8 cellular contexts compared by ENCODE assay signal in genomic region chr19:16571689-16572331, GRCh38. TPM values are rescaled to one million over a fixed set of nuclear protein-coding genes. Genes with fewer than 3 reads are reported as not detected.
DNase-seq lines count a peak whose midpoint lies in the region; ATAC-seq and TF ChIP-seq lines count a peak whose summit lies in the region.

No MANE protein-coding gene starts in this region.

- peak overlapping the region; percentile 89 for H3K4me2 ChIP-seq in skeletal muscle satellite cell (ENCODE audit: low read length)

- TF ChIP-seq CTCF in Calu3 (IDR thresholded peaks at IDR 0.05; ENCODE audit: unreplicated experiment), result no peak
- TF ChIP-seq CTCF in right atrium auricular region (IDR thresholded peaks at IDR 0.05), result peak in 1 of 2 donors; percentile 22

- H3K4me1 Mint-ChIP-seq in Calu3 (ENCODE audit: low read depth, unreplicated experiment), result peaks cover 19% of the 10 kb centered on the region
- H3K4me1 Mint-ChIP-seq in activated T-helper 17 cell treated with anti-CD3 and anti-CD28 coated beads, Interleukin-2, amount 50 U/mL, for 72 hours, result peaks cover 15% of the 10 kb centered on the region

- H3K27ac ChIP-seq in HUES48 (ENCODE audit: low read depth, low read length), result peak overlapping the region; percentile 65
- peak overlapping the region; percentile 71 for H3K27ac ChIP-seq in right atrium auricular region

- H3K27me3 ChIP-seq in HUES48 (ENCODE audit: control insufficient read depth, insufficient read depth, low read length), result no peaks in the 10 kb centered on the region
- H3K27me3 ChIP-seq in right atrium auricular region, result no peaks in the 10 kb centered on the region
- no peaks in the 10 kb centered on the region for H3K27me3 ChIP-seq in skeletal muscle satellite cell (ENCODE audit: control insufficient read depth, insufficient read depth, low read length)

- no peaks in the 10 kb centered on the region for H3K9me3 ChIP-seq in HUES48 (ENCODE audit: control insufficient read depth, insufficient read depth, low read length)
- no peaks in the 10 kb centered on the region for H3K9me3 ChIP-seq in right atrium auricular region
- no peaks in the 10 kb centered on the region for H3K9me3 ChIP-seq in skeletal muscle satellite cell (replicated peaks; ENCODE audit: low read length)

- H3K27ac Mint-ChIP-seq in Calu3 (ENCODE audit: unreplicated experiment), result peak overlapping the region; percentile 84
- peak overlapping the region; percentile 97 for H3K27ac Mint-ChIP-seq in activated T-helper 17 cell treated with anti-CD3 and anti-CD28 coated beads, Interleukin-2, amount 50 U/mL, for 72 hours

- no TSS peak for BruUV-seq in Calu3 (replicated peaks; lab: Mats Ljungman, UMichigan)

- DNase-seq in Calu3 (no peak), right atrium auricular region (ENCODE audit: low spot score) (no peak), activated gamma-delta T cell treated with Interleukin-2 at 50 U/mL for 16 hours (no peak), cortex of kidney (lab: John Stamatoyannopoulos, UW) (no peak)

- H3K9me3 Mint-ChIP-seq in Calu3 (ENCODE audit: low read depth, unreplicated experiment), result no peaks in the 10 kb centered on the region
- H3K9me3 Mint-ChIP-seq in activated T-helper 17 cell treated with anti-CD3 and anti-CD28 coated beads, Interleukin-2, amount 50 U/mL, for 72 hours, result no peaks in the 10 kb centered on the region

- peak; percentile 23 for ATAC-seq in GM19455 (IDR thresholded peaks at IDR 0.05; ENCODE audit: unreplicated experiment)
- peak; percentile 43 for ATAC-seq in activated T-helper 17 cell treated with anti-CD3 and anti-CD28 coated beads, Interleukin-2, amount 50 U/mL, for 72 hours (replicated peaks)

- H3K36me3 Mint-ChIP-seq in Calu3 (ENCODE audit: insufficient read depth, unreplicated experiment), result peaks cover 61% of the 10 kb centered on the region
- peaks cover 93% of the 10 kb centered on the region for H3K36me3 Mint-ChIP-seq in activated T-helper 17 cell treated with anti-CD3 and anti-CD28 coated beads, Interleukin-2, amount 50 U/mL, for 72 hours (ENCODE audit: low read depth)

- H3K4me1 ChIP-seq in HUES48 (ENCODE audit: control insufficient read depth, insufficient read depth, low read length) (peaks cover 8% of the 10 kb centered on the region; the same call in 1 of the 2 replicates), right atrium auricular region (peaks cover 0 to 32% of the 10 kb centered on the region in 2 donors), skeletal muscle satellite cell (ENCODE audit: control insufficient read depth, insufficient read depth, low read length) (peaks cover 30% of the 10 kb centered on the region)

- intact Hi-C loops in Calu3 (cut with micrococcal nuclease; ENCODE audit: unreplicated experiment), result no loop called here

- CTCF ChIA-PET in Calu3 (lab: Charles Lee), result no interaction called here

- H3K9ac ChIP-seq in HUES48 (ENCODE audit: low read depth, low read length), result peak overlapping the region; percentile 90
- peak overlapping the region; percentile 88 for H3K9ac ChIP-seq in skeletal muscle satellite cell (ENCODE audit: low read depth, low read length)

- H3K36me3 ChIP-seq in HUES48 (ENCODE audit: control insufficient read depth, insufficient read depth, low read length) (peaks cover 48% of the 10 kb centered on the region), right atrium auricular region (peaks cover 23% of the 10 kb centered on the region), skeletal muscle satellite cell (ENCODE audit: insufficient read depth, low read length) (peaks cover 56% of the 10 kb centered on the region)

- H3K4me3 ChIP-seq in HUES48 (ENCODE audit: low read depth, low read length) (peak overlapping the region; percentile 95), right atrium auricular region (peak overlapping the region; percentile 67 to 78), skeletal muscle satellite cell (ENCODE audit: low read length) (peak overlapping the region; percentile 90)

- no peaks in the 10 kb centered on the region for H3K27me3 Mint-ChIP-seq in Calu3 (ENCODE audit: unreplicated experiment)
- no peaks in the 10 kb centered on the region for H3K27me3 Mint-ChIP-seq in activated T-helper 17 cell treated with anti-CD3 and anti-CD28 coated beads, Interleukin-2, amount 50 U/mL, for 72 hours

- peak overlapping the region; percentile 87 for H3K4me3 Mint-ChIP-seq in Calu3 (ENCODE audit: low read depth, unreplicated experiment)
- peak overlapping the region; percentile 99 for H3K4me3 Mint-ChIP-seq in activated T-helper 17 cell treated with anti-CD3 and anti-CD28 coated beads, Interleukin-2, amount 50 U/mL, for 72 hours

RNA-seq across cellular contexts. Expression of gene SLC35E1, which starts 0.4 kb away (rescaled TPM):
- total RNA-seq in Calu3 (2022) (41.6 and 46.4 TPM in 2 replicates), right atrium auricular region (10 to 100 TPM; 27.5 to 34.9 TPM)
- total RNA-seq in activated T-helper 17 cell treated with anti-CD3 and anti-CD28 coated beads, Interleukin-2, amount 50 U/mL, for 72 hours, result 100 to 1,000 TPM in 1 of 2 donors, 10 to 100 TPM in 1; 71.8 to 117 TPM
- 32.2 and 39.3 TPM in 2 replicates for total RNA-seq in skeletal muscle satellite cell (2012; rRNA removed)

RNA-seq across cellular contexts. Expression of gene CHERP, which starts 29.6 kb away (rescaled TPM):
- 49.3 and 49.8 TPM in 2 replicates for total RNA-seq in Calu3 (2022)
- total RNA-seq in activated T-helper 17 cell treated with anti-CD3 and anti-CD28 coated beads, Interleukin-2, amount 50 U/mL, for 72 hours, result 10 to 100 TPM; 56.5 to 74.9 TPM
- total RNA-seq in right atrium auricular region, result 1 to 10 TPM; 4.3 to 8.0 TPM
- total RNA-seq in skeletal muscle satellite cell (2012; rRNA removed), result 7.4 and 8.5 TPM in 2 replicates

RNA-seq across cellular contexts. Expression of gene MED26, which starts 56.2 kb away (rescaled TPM):
- total RNA-seq in Calu3 (2022) (9.0 and 9.6 TPM in 2 replicates), right atrium auricular region (1 to 10 TPM; 5.2 to 5.9 TPM)
- 10 to 100 TPM; 19.3 to 23.6 TPM for total RNA-seq in activated T-helper 17 cell treated with anti-CD3 and anti-CD28 coated beads, Interleukin-2, amount 50 U/mL, for 72 hours
- total RNA-seq in skeletal muscle satellite cell (2012; rRNA removed), result 5.6 and 7.2 TPM in 2 replicates
